20 cellular contexts compared by ENCODE assay signal in the genomic region with DNA sequence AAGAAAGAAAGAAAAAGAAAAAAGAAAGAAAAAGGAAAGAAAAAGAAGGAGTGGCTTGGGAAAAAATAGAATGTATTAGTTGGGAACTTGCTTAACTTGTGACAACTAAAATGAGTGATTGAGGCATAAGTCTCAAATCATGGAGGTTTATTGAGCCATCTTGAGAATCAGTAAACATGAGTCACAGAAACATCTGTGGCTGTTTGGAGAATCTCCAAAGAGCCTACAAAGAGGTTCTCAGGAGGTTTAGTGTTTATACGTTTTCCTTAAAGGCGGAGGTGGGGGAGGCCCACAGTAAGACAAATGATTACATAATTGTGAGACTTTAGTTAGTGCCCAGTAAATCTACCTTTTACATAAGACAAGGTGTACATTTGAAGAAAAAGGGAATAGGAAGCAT. TPM values are rescaled to one million over a fixed set of nuclear protein-coding genes. Genes with fewer than 3 reads are reported as not detected.
DNase-seq lines count a peak whose midpoint lies in the region; ATAC-seq and TF ChIP-seq lines count a peak whose summit lies in the region.
"Had no signal": no experiment of that assay in that cellular context is flagged by ENCODE, and none has a peak within 500 bp of the region (broad histone marks: within the 10 kb centered on the region; RNA-seq: fewer than 3 reads in every experiment).

No MANE protein-coding gene starts in this region.

- CTCF ChIA-PET in WTC11 (lab: Charles Lee), result no interaction called here

- H3K4me1 Mint-ChIP-seq in activated T-helper 17 cell treated with anti-CD3 and anti-CD28 coated beads, Interleukin-2, amount 50 U/mL, for 72 hours, result no peaks in the 10 kb centered on the region
- H3K4me1 Mint-ChIP-seq in stimulated activated effector memory CD8-positive, alpha-beta T cell treated with anti-CD3 and anti-CD28 coated beads, Interleukin-12 subunit alpha, Interleukin-12 subunit beta, amount 100 ng/mL, for 72 hours, result no peaks in the 10 kb centered on the region
- peaks cover 29% of the 10 kb centered on the region for H3K4me1 Mint-ChIP-seq in WTC11
- H3K4me1 Mint-ChIP-seq: CD8-positive, alpha-beta memory T cell; naive thymus-derived CD8-positive, alpha-beta T cell had no signal

- no peaks in the 10 kb centered on the region for H3K9me3 ChIP-seq in right cardiac atrium (ENCODE audit: control insufficient read depth, low read length)
- H3K9me3 ChIP-seq: prostate gland had no signal

- ATAC-seq in activated T-helper 17 cell treated with anti-CD3 and anti-CD28 coated beads, Interleukin-2, amount 50 U/mL, for 72 hours (replicated peaks), result peak; percentile 19
- ATAC-seq in right cardiac atrium (no peak), HG03159 (IDR thresholded peaks at IDR 0.05; ENCODE audit: unreplicated experiment) (no peak), WTC11 (no peak)
- no peak for ATAC-seq in stimulated activated effector memory CD8-positive, alpha-beta T cell treated with anti-CD3 and anti-CD28 coated beads, Interleukin-12 subunit alpha, Interleukin-12 subunit beta, amount 100 ng/mL, for 72 hours
- ATAC-seq: activated naive CD4-positive, alpha-beta T cell treated with anti-CD3 and anti-CD28 coated beads, Interleukin-2, amount 50 U/mL, for 72 hours; GM23338; HepG2; left ventricle myocardium superior; naive thymus-derived CD8-positive, alpha-beta T cell had no signal

- TF ChIP-seq CTCF in fibroblast of mammary gland (conservative IDR thresholded peaks at IDR 0.05; ENCODE audit: control insufficient read depth, insufficient read depth, low read depth, low read length) (no peak), WTC11 (IDR thresholded peaks at IDR 0.05) (no peak)

- H3K27ac Mint-ChIP-seq in activated T-helper 17 cell treated with anti-CD3 and anti-CD28 coated beads, Interleukin-2, amount 50 U/mL, for 72 hours, result no peak overlapping the region
- no peak overlapping the region for H3K27ac Mint-ChIP-seq in stimulated activated effector memory CD8-positive, alpha-beta T cell treated with anti-CD3 and anti-CD28 coated beads, Interleukin-12 subunit alpha, Interleukin-12 subunit beta, amount 100 ng/mL, for 72 hours
- H3K27ac Mint-ChIP-seq in WTC11, result no peak overlapping the region
- H3K27ac Mint-ChIP-seq: activated naive CD4-positive, alpha-beta T cell treated with anti-CD3 and anti-CD28 coated beads, Interleukin-2, amount 50 U/mL, for 72 hours; CD8-positive, alpha-beta memory T cell; GM23338; naive thymus-derived CD8-positive, alpha-beta T cell had no signal

- POLR2A ChIA-PET in WTC11 (lab: Charles Lee), result no interaction called here

- no peak overlapping the region for H3K4me3 Mint-ChIP-seq in activated T-helper 17 cell treated with anti-CD3 and anti-CD28 coated beads, Interleukin-2, amount 50 U/mL, for 72 hours
- H3K4me3 Mint-ChIP-seq in stimulated activated effector memory CD8-positive, alpha-beta T cell treated with anti-CD3 and anti-CD28 coated beads, Interleukin-12 subunit alpha, Interleukin-12 subunit beta, amount 100 ng/mL, for 72 hours, result no peak overlapping the region
- no peak overlapping the region for H3K4me3 Mint-ChIP-seq in WTC11
- H3K4me3 Mint-ChIP-seq: CD8-positive, alpha-beta memory T cell; GM23338; naive thymus-derived CD8-positive, alpha-beta T cell had no signal

- H3K36me3 Mint-ChIP-seq in activated T-helper 17 cell treated with anti-CD3 and anti-CD28 coated beads, Interleukin-2, amount 50 U/mL, for 72 hours (ENCODE audit: low read depth), result no peaks in the 10 kb centered on the region
- H3K36me3 Mint-ChIP-seq in stimulated activated effector memory CD8-positive, alpha-beta T cell treated with anti-CD3 and anti-CD28 coated beads, Interleukin-12 subunit alpha, Interleukin-12 subunit beta, amount 100 ng/mL, for 72 hours, result no peaks in the 10 kb centered on the region
- H3K36me3 Mint-ChIP-seq in WTC11, result peaks cover 32% of the 10 kb centered on the region
- H3K36me3 Mint-ChIP-seq: activated naive CD4-positive, alpha-beta T cell treated with anti-CD3 and anti-CD28 coated beads, Interleukin-2, amount 50 U/mL, for 72 hours; CD8-positive, alpha-beta memory T cell had no signal

- intact Hi-C loops in right cardiac atrium (cut with DNase I), result no loop called here

- 59% methylated on average over 2 of the region's 2 CpGs for WGBS in right cardiac atrium

- no peaks in the 10 kb centered on the region for H3K27me3 ChIP-seq in right cardiac atrium (ENCODE audit: control insufficient read depth, insufficient read depth)

- peaks cover 5% of the 10 kb centered on the region for H3K9me3 Mint-ChIP-seq in activated T-helper 17 cell treated with anti-CD3 and anti-CD28 coated beads, Interleukin-2, amount 50 U/mL, for 72 hours
- no peaks in the 10 kb centered on the region for H3K9me3 Mint-ChIP-seq in stimulated activated effector memory CD8-positive, alpha-beta T cell treated with anti-CD3 and anti-CD28 coated beads, Interleukin-12 subunit alpha, Interleukin-12 subunit beta, amount 100 ng/mL, for 72 hours
- H3K9me3 Mint-ChIP-seq in WTC11, result peaks cover 37% of the 10 kb centered on the region

- no peak overlapping the region for H3K27ac ChIP-seq in right cardiac atrium (ENCODE audit: low read length)
- H3K27ac ChIP-seq: prostate gland had no signal

- DNase-seq in DMS53 (lab: John Stamatoyannopoulos, UW) (peak; percentile 27), DMS53 treated with DMSO at 0.1 percent for 48 hours (lab: John Stamatoyannopoulos, UW; ENCODE audit: unreplicated experiment) (no peak), fibroblast of mammary gland (ENCODE audit: low read depth) (peak; percentile 89), right cardiac atrium (no peak), WTC11 (ENCODE audit: low spot score) (no peak)
- DNase-seq in stimulated activated effector memory CD8-positive, alpha-beta T cell treated with anti-CD3 and anti-CD28 coated beads, Interleukin-12 subunit alpha, Interleukin-12 subunit beta, amount 100 ng/mL, for 72 hours (ENCODE audit: low spot score in 2 of 2), result no peak
- DNase-seq: 8988T; activated T-cell treated with anti-CD3 and anti-CD28 coated beads for 4 hours; CD8-positive, alpha-beta memory T cell; left ventricle myocardium superior; naive thymus-derived CD8-positive, alpha-beta T cell; NCI-H1092 treated with DMSO at 0.1 percent for 48 hours; SHP77 treated with DMSO at 0.1 percent for 48 hours had no signal

- H3K27me3 Mint-ChIP-seq in activated T-helper 17 cell treated with anti-CD3 and anti-CD28 coated beads, Interleukin-2, amount 50 U/mL, for 72 hours, result peaks cover 28% of the 10 kb centered on the region
- H3K27me3 Mint-ChIP-seq in WTC11 (ENCODE audit: low read depth), result peaks cover 21% of the 10 kb centered on the region

- no peaks in the 10 kb centered on the region for H3K4me1 ChIP-seq in right cardiac atrium (ENCODE audit: control insufficient read depth, insufficient read depth, low read length)
- H3K4me1 ChIP-seq: prostate gland had no signal

- H3K4me3 ChIP-seq in fibroblast of mammary gland (ENCODE audit: control insufficient read depth, low read depth, low read length) (no peak overlapping the region), right cardiac atrium (ENCODE audit: low read length) (no peak overlapping the region)
- H3K4me3 ChIP-seq: GM23338, prostate gland had no signal

TF ChIP-seq in WTC11, 78 proteins besides CTCF, POLR2A, EP300 and RAD21 (continues in another document):
- TF ChIP-seq TEAD1 (CRISPR knock-in tag; IDR thresholded peaks at IDR 0.05) (no peak), HMGA2 (CRISPR knock-in tag; IDR thresholded peaks at IDR 0.05) (no peak), NR2C2 (CRISPR knock-in tag; IDR thresholded peaks at IDR 0.05) (no peak), ZNF219 (CRISPR knock-in tag; IDR thresholded peaks at IDR 0.05; ENCODE audit: borderline replicate concordance) (no peak)
- TF ChIP-seq, protein P1, sequence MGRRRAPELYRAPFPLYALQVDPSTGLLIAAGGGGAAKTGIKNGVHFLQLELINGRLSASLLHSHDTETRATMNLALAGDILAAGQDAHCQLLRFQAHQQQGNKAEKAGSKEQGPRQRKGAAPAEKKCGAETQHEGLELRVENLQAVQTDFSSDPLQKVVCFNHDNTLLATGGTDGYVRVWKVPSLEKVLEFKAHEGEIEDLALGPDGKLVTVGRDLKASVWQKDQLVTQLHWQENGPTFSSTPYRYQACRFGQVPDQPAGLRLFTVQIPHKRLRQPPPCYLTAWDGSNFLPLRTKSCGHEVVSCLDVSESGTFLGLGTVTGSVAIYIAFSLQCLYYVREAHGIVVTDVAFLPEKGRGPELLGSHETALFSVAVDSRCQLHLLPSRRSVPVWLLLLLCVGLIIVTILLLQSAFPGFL (CRISPR knock-in tag; IDR thresholded peaks at IDR 0.05; ENCODE audit: borderline replicate concordance), result no peak
- TF ChIP-seq, protein P2, sequence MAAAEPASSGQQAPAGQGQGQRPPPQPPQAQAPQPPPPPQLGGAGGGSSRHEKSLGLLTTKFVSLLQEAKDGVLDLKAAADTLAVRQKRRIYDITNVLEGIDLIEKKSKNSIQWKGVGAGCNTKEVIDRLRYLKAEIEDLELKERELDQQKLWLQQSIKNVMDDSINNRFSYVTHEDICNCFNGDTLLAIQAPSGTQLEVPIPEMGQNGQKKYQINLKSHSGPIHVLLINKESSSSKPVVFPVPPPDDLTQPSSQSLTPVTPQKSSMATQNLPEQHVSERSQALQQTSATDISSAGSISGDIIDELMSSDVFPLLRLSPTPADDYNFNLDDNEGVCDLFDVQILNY (CRISPR knock-in tag; IDR thresholded peaks at IDR 0.05), result no peak
- TF ChIP-seq, protein P3, sequence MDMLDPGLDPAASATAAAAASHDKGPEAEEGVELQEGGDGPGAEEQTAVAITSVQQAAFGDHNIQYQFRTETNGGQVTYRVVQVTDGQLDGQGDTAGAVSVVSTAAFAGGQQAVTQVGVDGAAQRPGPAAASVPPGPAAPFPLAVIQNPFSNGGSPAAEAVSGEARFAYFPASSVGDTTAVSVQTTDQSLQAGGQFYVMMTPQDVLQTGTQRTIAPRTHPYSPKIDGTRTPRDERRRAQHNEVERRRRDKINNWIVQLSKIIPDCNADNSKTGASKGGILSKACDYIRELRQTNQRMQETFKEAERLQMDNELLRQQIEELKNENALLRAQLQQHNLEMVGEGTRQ (CRISPR knock-in tag; IDR thresholded peaks at IDR 0.05), result no peak

RNA-seq across cellular contexts. Expression of a gene that starts 38.6 kb away (rescaled TPM):
- not detected for total RNA-seq in activated T-helper 17 cell treated with anti-CD3 and anti-CD28 coated beads, Interleukin-2, amount 50 U/mL, for 72 hours
- not detected for total RNA-seq in right cardiac atrium
- not detected for polyA plus RNA-seq in right cardiac atrium
- total RNA-seq in WTC11 (2021), result not detected in 3 replicates
- total RNA-seq: activated naive CD4-positive, alpha-beta T cell treated with anti-CD3 and anti-CD28 coated beads, Interleukin-2, amount 50 U/mL, for 72 hours; CD8-positive, alpha-beta memory T cell; GM23338; HepG2; left ventricle myocardium superior; naive thymus-derived CD8-positive, alpha-beta T cell; T-helper 2 cell treated with Interferon-gamma antibody and Interleukin-4, amounts not matched to agents 100 ng/mL and 5 ng/mL, for 36 hours had no signal
- polyA plus RNA-seq: CD8-positive, alpha-beta memory T cell; HepG2; naive thymus-derived CD8-positive, alpha-beta T cell had no signal

RNA-seq across cellular contexts. Expression of a gene that starts 39.2 kb away (rescaled TPM):
- 10 to 100 TPM; 19.5 to 21.4 TPM for total RNA-seq in activated T-helper 17 cell treated with anti-CD3 and anti-CD28 coated beads, Interleukin-2, amount 50 U/mL, for 72 hours
- total RNA-seq in right cardiac atrium, result 10 to 100 TPM in 3 of 4 donors, 1 to 10 TPM in 1; 7.5 to 19.8 (median 12.4) TPM
- 7.8 TPM for polyA plus RNA-seq in right cardiac atrium
- total RNA-seq in WTC11 (2021), result 41.5 to 44.4 TPM (median 42.4 TPM) in 3 replicates

Comparison
In these comparisons a context has a peak if more than half of its experiments do, and no peak if none do; other contexts are left out.
1. DNase-seq: peak in DMS53 (single experiment) and fibroblast of mammary gland (single experiment); none in DMS53 treated with DMSO at 0.1 percent for 48 hours (single experiment), right cardiac atrium (0 of 3), stimulated activated effector memory CD8-positive, alpha-beta T cell treated with anti-CD3 and anti-CD28 coated beads, Interleukin-12 subunit alpha, Interleukin-12 subunit beta, amount 100 ng/mL, for 72 hours (0 of 2) and WTC11 (single experiment).